ENCODE assay signal across 16 cellular contexts in genomic region chr2:113077921-113078320, GRCh38. TPM values are rescaled to one million over a fixed set of nuclear protein-coding genes. Genes with fewer than 3 reads are reported as not detected.
DNase-seq lines count a peak whose midpoint lies in the region; ATAC-seq and TF ChIP-seq lines count a peak whose summit lies in the region.
"Had no signal": no experiment of that assay in that cellular context is flagged by ENCODE, and none has a peak within 500 bp of the region (broad histone marks: within the 10 kb centered on the region; RNA-seq: fewer than 3 reads in every experiment).

No MANE protein-coding gene starts in this region.

- H3K4me3 ChIP-seq in GM23248, result no peak overlapping the region
- no peak overlapping the region for H3K4me3 ChIP-seq in thyroid gland (replicated peaks in 1 of 3)
- H3K4me3 ChIP-seq in gastroesophageal sphincter, result no peak overlapping the region
- H3K4me3 ChIP-seq: BLaER1, ovary, SK-N-MC, spleen had no signal

- no peaks in the 10 kb centered on the region for H3K79me2 ChIP-seq in GM23248 (ENCODE audit: insufficient read depth)

- ATAC-seq in gastroesophageal sphincter, result no peak
- no peak for ATAC-seq in HG03442 (IDR thresholded peaks at IDR 0.05; ENCODE audit: unreplicated experiment)

- TF ChIP-seq EP300 in gastroesophageal sphincter (IDR thresholded peaks at IDR 0.05), result no peak

- H3K27ac ChIP-seq in GM23248 (peak overlapping the region; percentile 40), VCaP (peak overlapping the region; percentile 75), thyroid gland (peak overlapping the region; percentile 73 to 74 (median 73)), gastroesophageal sphincter (no peak overlapping the region)
- H3K27ac ChIP-seq: BLaER1, ovary, SK-N-MC, spleen had no signal

- TF ChIP-seq CTCF in VCaP (conservative IDR thresholded peaks at IDR 0.05), result no peak
- TF ChIP-seq CTCF in thyroid gland (IDR thresholded peaks at IDR 0.05), result no peak
- TF ChIP-seq CTCF in gastroesophageal sphincter (IDR thresholded peaks at IDR 0.05), result no peak

- peaks cover 12% of the 10 kb centered on the region for H3K4me1 ChIP-seq in GM23248 (ENCODE audit: insufficient read depth)
- H3K4me1 ChIP-seq in thyroid gland, result peaks cover 16 to 22% of the 10 kb centered on the region in 2 donors
- H3K4me1 ChIP-seq in gastroesophageal sphincter, result no peaks in the 10 kb centered on the region
- H3K4me1 ChIP-seq: spleen had no signal

- no peaks in the 10 kb centered on the region for H4K20me1 ChIP-seq in GM23248 (ENCODE audit: insufficient read depth)
- H4K20me1 ChIP-seq: BLaER1 had no signal

- no peak overlapping the region for H2AFZ ChIP-seq in GM23248

- H3K9me3 ChIP-seq in GM23248 (ENCODE audit: low read depth) (no peaks in the 10 kb centered on the region), thyroid gland (no peaks in the 10 kb centered on the region), gastroesophageal sphincter (no peaks in the 10 kb centered on the region)
- H3K9me3 ChIP-seq: BLaER1, ovary, spleen had no signal

- peaks cover 5% of the 10 kb centered on the region; the same call in 1 of the 2 replicates for H3F3A ChIP-seq in GM23248 (ENCODE audit: insufficient read depth)

- H3K4me2 ChIP-seq in GM23248 (ENCODE audit: unreplicated experiment), result peak overlapping the region; percentile 23
- H3K4me2 ChIP-seq: BLaER1 had no signal

- in situ Hi-C loops in GM23248 (cut with MboI), result no loop called here

- intact Hi-C loops in thyroid gland (cut with DNase I), result loop anchor here (5.0 kb wide), 1 partner anchor 44 kb away; no protein-coding TSS in a partner anchor

- 13 to 53% methylated on average over 1 of the region's 1 CpG for WGBS in GM23248 (ENCODE audit: low coverage in 1 of 2, low lambda C conversion rate in 2 of 2, missing lambda C conversion rate in 2 of 2), 2 experiments
- 55 to 73% methylated on average over 1 of the region's 1 CpG for WGBS in thyroid gland, 2 donors
- WGBS in gastroesophageal sphincter (ENCODE audit: low coverage in 1 of 2), 2 donors, result 70% methylated on average over 1 of the region's 1 CpG; no CpG with 5 or more reads in 1 of the 2 donors

- H3K9me2 ChIP-seq in GM23248 (ENCODE audit: insufficient read depth), result no peaks in the 10 kb centered on the region

- DNase-seq in GM23248 (peak; percentile 68), kidney tubule cell (ENCODE audit: low spot score) (peak; percentile 83), thyroid gland (peak; percentile 7 to 55), cerebellar cortex (ENCODE audit: low spot score) (no peak), NCI-H510A treated with DMSO at 0.1 percent for 48 hours (lab: John Stamatoyannopoulos, UW) (no peak)
- DNase-seq: activated naive CD4-positive, alpha-beta T cell treated with Interleukin-2 at 50 U/mL for 16 hours; DND-41; midbrain; NCI-H2107; ovary; spleen had no signal

- H3K9ac ChIP-seq in GM23248, result no peak overlapping the region
- H3K9ac ChIP-seq: BLaER1 had no signal

- no peak for TF ChIP-seq POLR2A in thyroid gland (IDR thresholded peaks at IDR 0.05)
- no peak for TF ChIP-seq POLR2A in gastroesophageal sphincter (IDR thresholded peaks at IDR 0.05)

- H3K27me3 ChIP-seq in GM23248 (replicated peaks; ENCODE audit: insufficient read depth) (peaks cover 18% of the 10 kb centered on the region; the same call in 1 of the 2 replicates), thyroid gland (no peaks in the 10 kb centered on the region), gastroesophageal sphincter (peaks cover 16% of the 10 kb centered on the region)
- H3K27me3 ChIP-seq: BLaER1, ovary had no signal

- H3K36me3 ChIP-seq in GM23248 (ENCODE audit: low read depth), result no peaks in the 10 kb centered on the region
- no peaks in the 10 kb centered on the region for H3K36me3 ChIP-seq in thyroid gland
- no peaks in the 10 kb centered on the region for H3K36me3 ChIP-seq in gastroesophageal sphincter
- H3K36me3 ChIP-seq: BLaER1, ovary, spleen had no signal

RNA-seq across cellular contexts. Expression of gene IL1F10, which starts 10.2 kb away (rescaled TPM):
- not detected in 2 replicates for total RNA-seq in GM23248 (2014; rRNA removed; shearing (Covaris generic))
- not detected in 2 replicates for polyA plus RNA-seq in GM23248 (2016; fragmentation: Nextera tagmentation; extraction: Ambion mirVana)
- total RNA-seq in thyroid gland (not detected), gastroesophageal sphincter (not detected)
- total RNA-seq: ovary, spleen had no signal
- polyA plus RNA-seq: ovary, spleen had no signal

RNA-seq across cellular contexts. Expression of gene IL36RN, which starts 18.9 kb away (rescaled TPM):
- total RNA-seq in GM23248 (2014; rRNA removed; shearing (Covaris generic)), result not detected in 2 replicates
- polyA plus RNA-seq in GM23248 (2016; fragmentation: Nextera tagmentation; extraction: Ambion mirVana), result not detected in 2 replicates
- total RNA-seq in thyroid gland, result not detected
- total RNA-seq in gastroesophageal sphincter, result 1 to 10 TPM in 1 of 4 donors, under 1 TPM in 1, not detected in 2; 0.93 to 1.7 TPM
- total RNA-seq: ovary, spleen had no signal
- polyA plus RNA-seq: ovary, spleen had no signal

RNA-seq across cellular contexts. Expression of gene IL36B, which starts 25.3 kb away (rescaled TPM):
- total RNA-seq in GM23248 (2014; rRNA removed; shearing (Covaris generic)), result not detected in 2 replicates
- not detected in 2 replicates for polyA plus RNA-seq in GM23248 (2016; fragmentation: Nextera tagmentation; extraction: Ambion mirVana)
- total RNA-seq in thyroid gland (not detected), gastroesophageal sphincter (not detected)
- total RNA-seq: ovary, spleen had no signal
- polyA plus RNA-seq: ovary, spleen had no signal

RNA-seq across cellular contexts. Expression of gene IL1RN, which starts 49.5 kb away (rescaled TPM):
- total RNA-seq in GM23248 (2014; rRNA removed; shearing (Covaris generic)), result 2.4 TPM in 1 of 2 replicates, not detected in the other
- 0.14 TPM in 1 of 2 replicates, not detected in the other for polyA plus RNA-seq in GM23248 (2016; fragmentation: Nextera tagmentation; extraction: Ambion mirVana)
- total RNA-seq in thyroid gland (1 to 10 TPM in 2 of 4 donors, under 1 TPM in 1, not detected in 1; 0.67 to 1.3 (median 1.3) TPM), gastroesophageal sphincter (10 to 100 TPM in 1 of 4 donors, 1 to 10 TPM in 2, under 1 TPM in 1; 0.46 to 32.9 (median 2.7) TPM)

Comparison
In these comparisons a context has a peak if more than half of its experiments do, and no peak if none do; other contexts are left out.
1. DNase-seq: peak in GM23248 (single experiment), kidney tubule cell (single experiment) and thyroid gland (2 of 2); none in cerebellar cortex (single experiment) and NCI-H510A treated with DMSO at 0.1 percent for 48 hours (single experiment).
2. H3K27ac ChIP-seq: peak in GM23248 (single experiment), VCaP (single experiment) and thyroid gland (3 of 3); none in gastroesophageal sphincter (0 of 4).